Comparison of ENCODE assay signal across 8 cellular contexts in genomic region chr1:247210386-247211117, GRCh38. TPM values are rescaled to one million over a fixed set of nuclear protein-coding genes. Genes with fewer than 3 reads are reported as not detected.
DNase-seq lines count a peak whose midpoint lies in the region; ATAC-seq, FAIRE-seq and TF ChIP-seq lines count a peak whose summit lies in the region.

No MANE protein-coding gene starts in this region.

- H3K4me3 ChIP-seq in MM.1S (ENCODE audit: low read length), result peak overlapping the region; percentile 87
- peak overlapping the region; percentile 59 for H3K4me3 ChIP-seq in neural progenitor cell
- H3K4me3 ChIP-seq in stomach smooth muscle (ENCODE audit: low read length in 2 of 2), result peak overlapping the region; percentile 77 to 95

- H3K4me2 ChIP-seq in MM.1S (ENCODE audit: low read depth, low read length), result peak overlapping the region; percentile 88
- peak overlapping the region; percentile 91 for H3K4me2 ChIP-seq in neural progenitor cell

- H3K27me3 ChIP-seq in MM.1S (replicated peaks; ENCODE audit: insufficient read depth, low read length) (no peaks in the 10 kb centered on the region), foreskin keratinocyte (peaks cover 5% of the 10 kb centered on the region), neural progenitor cell (no peaks in the 10 kb centered on the region), stomach smooth muscle (ENCODE audit: control insufficient read depth in 1 of 2, insufficient read depth in 2 of 2, low read length in 2 of 2) (no peaks in the 10 kb centered on the region)

- no peaks in the 10 kb centered on the region for H4K20me1 ChIP-seq in MM.1S (ENCODE audit: insufficient read depth, low read length)
- H4K20me1 ChIP-seq in neural progenitor cell (ENCODE audit: low read depth), result no peaks in the 10 kb centered on the region

- DNase-seq in HCEC 1CT (peak; percentile 91), MM.1S (peak; percentile 100), SHP77 treated with DMSO at 0.1 percent for 48 hours (lab: John Stamatoyannopoulos, UW) (peak; percentile 82), activated gamma-delta T cell treated with Interleukin-2 at 50 U/mL for 16 hours (peak; percentile 94), foreskin keratinocyte (peak; percentile 49 to 76), neural progenitor cell (ENCODE audit: low spot score) (peak; percentile 99)

- TF ChIP-seq CTCF in MM.1S (IDR thresholded peaks at IDR 0.05; ENCODE audit: low read length), result no peak
- TF ChIP-seq CTCF in foreskin keratinocyte (conservative IDR thresholded peaks at IDR 0.05), result no peak
- TF ChIP-seq CTCF in neural progenitor cell (IDR thresholded peaks at IDR 0.05), result no peak

- H3K9ac ChIP-seq in MM.1S (ENCODE audit: low read length) (peak overlapping the region; percentile 81), neural progenitor cell (peak overlapping the region; percentile 51), stomach smooth muscle (ENCODE audit: low read length in 2 of 2) (peak overlapping the region; percentile 86 to 89)

- H3K27me3 Mint-ChIP-seq in neural progenitor cell (ENCODE audit: insufficient read depth, low read depth), result peaks cover 2% of the 10 kb centered on the region

- H3K36me3 ChIP-seq in MM.1S (replicated peaks; ENCODE audit: insufficient read depth, low read length), result peaks cover 23% of the 10 kb centered on the region
- no peaks in the 10 kb centered on the region for H3K36me3 ChIP-seq in neural progenitor cell
- H3K36me3 ChIP-seq in stomach smooth muscle (ENCODE audit: control insufficient read depth in 2 of 2, insufficient read depth in 2 of 2, low read length in 2 of 2), result no peaks in the 10 kb centered on the region

- H3K27ac Mint-ChIP-seq in neural progenitor cell, result peak overlapping the region; percentile 57

- H3K9me3 Mint-ChIP-seq in neural progenitor cell, result peaks cover 14% of the 10 kb centered on the region

- H3K79me2 ChIP-seq in MM.1S (ENCODE audit: low read length) (peaks cover 52% of the 10 kb centered on the region), neural progenitor cell (ENCODE audit: low read depth) (peaks cover 41% of the 10 kb centered on the region)

- peaks cover 33% of the 10 kb centered on the region for H3F3A ChIP-seq in MM.1S (ENCODE audit: insufficient read depth, low read length)
- H3F3A ChIP-seq in neural progenitor cell (ENCODE audit: low read depth), result peaks cover 5% of the 10 kb centered on the region

- peak; percentile 99 for ATAC-seq in foreskin keratinocyte

- H3K4me1 ChIP-seq in MM.1S (ENCODE audit: low read length) (peaks cover 49% of the 10 kb centered on the region), foreskin keratinocyte (peaks cover 3% of the 10 kb centered on the region), neural progenitor cell (peaks cover 10% of the 10 kb centered on the region), stomach smooth muscle (ENCODE audit: control insufficient read depth, insufficient read depth, low read length) (peaks cover 13% of the 10 kb centered on the region)

- H3K4me1 Mint-ChIP-seq in neural progenitor cell, result peaks cover 22% of the 10 kb centered on the region

- H2AFZ ChIP-seq in MM.1S (ENCODE audit: low read length), result peak overlapping the region; percentile 57
- peak overlapping the region; percentile 21 for H2AFZ ChIP-seq in neural progenitor cell (replicated peaks)

- peak overlapping the region; percentile 93 for H3K4me3 Mint-ChIP-seq in neural progenitor cell

- peak; percentile 96 for FAIRE-seq in G401.6 (lab: Jason Lieb, UNC)

- H3K9me3 ChIP-seq in MM.1S (replicated peaks; ENCODE audit: insufficient read depth, low read length) (no peaks in the 10 kb centered on the region), neural progenitor cell (ENCODE audit: low read depth) (no peaks in the 10 kb centered on the region), stomach smooth muscle (ENCODE audit: control insufficient read depth in 2 of 2, low read length in 2 of 2) (no peaks in the 10 kb centered on the region)

- H3K36me3 Mint-ChIP-seq in neural progenitor cell, result peaks cover 27% of the 10 kb centered on the region

- H3K27ac ChIP-seq in MM.1S (ENCODE audit: low read length) (peak overlapping the region; percentile 72), foreskin keratinocyte (peak overlapping the region; percentile 72), neural progenitor cell (peak overlapping the region; percentile 31), stomach smooth muscle (ENCODE audit: low read length) (peak overlapping the region; percentile 53)

- H3K9me2 ChIP-seq in MM.1S (replicated peaks; ENCODE audit: insufficient read depth, low read length), result no peaks in the 10 kb centered on the region

RNA-seq across cellular contexts. Expression of gene ZNF124, which starts 38.7 kb away (rescaled TPM):
- 14.9 and 15.1 TPM in 2 replicates for total RNA-seq in foreskin keratinocyte
- 1.5 and 1.9 TPM in 2 replicates for polyA plus RNA-seq in foreskin keratinocyte
- total RNA-seq in neural progenitor cell (ENCODE audit: low replicate concordance), result 94.3 and 129 TPM in 2 replicates

RNA-seq across cellular contexts. Expression of gene VN1R5, which starts 45.3 kb away (rescaled TPM):
- total RNA-seq in foreskin keratinocyte (not detected in 2 replicates), neural progenitor cell (ENCODE audit: low replicate concordance) (not detected in 2 replicates)
- not detected in 2 replicates for polyA plus RNA-seq in foreskin keratinocyte

Comparison
In these comparisons a context has a peak if more than half of its experiments do, and no peak if none do; other contexts are left out.
1. Peak in every context shown above with its lines: DNase-seq, ATAC-seq, H3K4me3 ChIP-seq and H3K27ac ChIP-seq.